8 cellular contexts compared by ENCODE assay signal in genomic region chr3:132721479-132722164, GRCh38. TPM values are rescaled to one million over a fixed set of nuclear protein-coding genes. Genes with fewer than 3 reads are reported as not detected.
DNase-seq lines count a peak whose midpoint lies in the region; ATAC-seq and TF ChIP-seq lines count a peak whose summit lies in the region.

No MANE protein-coding gene starts in this region.

- H3K4me2 ChIP-seq in Loucy (ENCODE audit: low read depth, low read length, poor library complexity, severe bottlenecking): peak overlapping the region; percentile 99

- peaks cover 16% of the 10 kb centered on the region for H4K20me1 ChIP-seq in Loucy (ENCODE audit: insufficient read depth, low read length, poor library complexity, severe bottlenecking)

- H2AFZ ChIP-seq in Loucy (ENCODE audit: low read length): peak overlapping the region; percentile 93; the same call in 1 of the 2 replicates

- H3K9me2 ChIP-seq in Loucy (replicated peaks; ENCODE audit: low read depth, low read length): no peaks in the 10 kb centered on the region

- ATAC-seq in GM21390 (IDR thresholded peaks at IDR 0.05; ENCODE audit: unreplicated experiment) (peak; percentile 23), thoracic aorta (ENCODE audit: insufficient number of reproducible peaks, low FRiP score, low read depth) (peak; percentile 16)

- DNase-seq in Calu3: peak; percentile 85
- DNase-seq in WERI-Rb-1: peak; percentile 77
- DNase-seq in endothelial cell (ENCODE audit: low spot score): peak; percentile 76
- DNase-seq in midbrain (lab: John Stamatoyannopoulos, UW): peak; percentile 41
- peak; percentile 36 for DNase-seq in thoracic aorta (ENCODE audit: low spot score)
- DNase-seq in effector CD4-positive, alpha-beta T cell: no peak

- H3K27ac Mint-ChIP-seq in Calu3 (ENCODE audit: unreplicated experiment) (peak overlapping the region; percentile 84), endothelial cell (ENCODE audit: unreplicated experiment) (peak overlapping the region; percentile 78)

- H3K4me1 Mint-ChIP-seq in Calu3 (ENCODE audit: low read depth, unreplicated experiment) (peaks cover 30% of the 10 kb centered on the region), endothelial cell (ENCODE audit: unreplicated experiment) (peaks cover 19% of the 10 kb centered on the region)

- CTCF ChIA-PET in Calu3 (lab: Charles Lee): interaction anchor here (0.6 to 1.1 kb wide), 2 partner anchors 12 to 59 kb away, joined by 3 read pairs; no protein-coding TSS in a partner anchor

- intact Hi-C loops in Calu3 (cut with micrococcal nuclease; ENCODE audit: unreplicated experiment): loop anchor here (5.0 kb wide), 1 partner anchor 851 kb away; the partner anchor contains the start of gene CDV3

- H3K36me3 Mint-ChIP-seq in Calu3 (ENCODE audit: insufficient read depth, unreplicated experiment) (peaks cover 37% of the 10 kb centered on the region), endothelial cell (ENCODE audit: low read depth, unreplicated experiment) (no peaks in the 10 kb centered on the region)

- peak overlapping the region; percentile 85 for H3K9ac ChIP-seq in Loucy (ENCODE audit: low read depth, low read length, poor library complexity, severe bottlenecking)

- peak overlapping the region; percentile 84 for H3K4me3 Mint-ChIP-seq in Calu3 (ENCODE audit: low read depth, unreplicated experiment)
- H3K4me3 Mint-ChIP-seq in endothelial cell (ENCODE audit: unreplicated experiment): peak overlapping the region; percentile 95

- H3K27ac ChIP-seq in WERI-Rb-1 (peak overlapping the region; percentile 77), thoracic aorta (peak overlapping the region; percentile 97 to 98)

- peaks cover 24% of the 10 kb centered on the region for H3K79me2 ChIP-seq in Loucy (ENCODE audit: insufficient read depth, low read length)

- no peaks in the 10 kb centered on the region for H3K27me3 ChIP-seq in Loucy (ENCODE audit: insufficient read depth, low read length, poor library complexity, severe bottlenecking)
- H3K27me3 ChIP-seq in WERI-Rb-1 (ENCODE audit: insufficient read depth, low read depth, severe bottlenecking): no peaks in the 10 kb centered on the region
- H3K27me3 ChIP-seq in thoracic aorta (replicated peaks; ENCODE audit: insufficient read depth): no peaks in the 10 kb centered on the region

- no peaks in the 10 kb centered on the region for H3K36me3 ChIP-seq in Loucy (ENCODE audit: insufficient read depth, low read length)
- H3K36me3 ChIP-seq in WERI-Rb-1: peaks cover 9% of the 10 kb centered on the region; the same call in 1 of the 2 replicates
- H3K36me3 ChIP-seq in thoracic aorta: no peaks in the 10 kb centered on the region

- H3F3A ChIP-seq in Loucy (ENCODE audit: low read depth): no peaks in the 10 kb centered on the region

- BruUV-seq in Calu3 (replicated peaks; lab: Mats Ljungman, UMichigan): TSS peak; percentile 46

- H3K9me3 Mint-ChIP-seq in Calu3 (ENCODE audit: low read depth, unreplicated experiment) (no peaks in the 10 kb centered on the region), endothelial cell (ENCODE audit: unreplicated experiment) (no peaks in the 10 kb centered on the region)

- H3K4me1 ChIP-seq in Loucy (ENCODE audit: insufficient read depth, low read length, poor library complexity, severe bottlenecking) (peaks cover 40% of the 10 kb centered on the region), thoracic aorta (ENCODE audit: control insufficient read depth in 1 of 2, low read depth in 2 of 2) (peaks cover 22 to 35% of the 10 kb centered on the region in 2 donors)

- peak; percentile 48 for TF ChIP-seq CTCF in Calu3 (IDR thresholded peaks at IDR 0.05; ENCODE audit: unreplicated experiment)
- TF ChIP-seq CTCF in Loucy (conservative IDR thresholded peaks at IDR 0.05; ENCODE audit: low read length): no peak
- 0 out of 2 replicates have a peak, but pooled peaks have one; percentile 8 for TF ChIP-seq CTCF in WERI-Rb-1 (IDR thresholded peaks at IDR 0.05; ENCODE audit: low read depth, low read length)
- peak; percentile 47 for TF ChIP-seq CTCF in endothelial cell (IDR thresholded peaks at IDR 0.05; ENCODE audit: unreplicated experiment)
- TF ChIP-seq CTCF in thoracic aorta (IDR thresholded peaks at IDR 0.05): peak; percentile 53

- H3K27me3 Mint-ChIP-seq in Calu3 (ENCODE audit: unreplicated experiment): peaks cover 2% of the 10 kb centered on the region
- H3K27me3 Mint-ChIP-seq in endothelial cell (ENCODE audit: unreplicated experiment): peaks cover 12% of the 10 kb centered on the region

- H3K4me3 ChIP-seq in Loucy (ENCODE audit: low read length, poor library complexity, severe bottlenecking): peak overlapping the region; percentile 95
- peak overlapping the region; percentile 60 for H3K4me3 ChIP-seq in WERI-Rb-1 (ENCODE audit: low read depth, low read length)
- H3K4me3 ChIP-seq in thoracic aorta: peak overlapping the region; percentile 94

- H3K9me3 ChIP-seq in Loucy (ENCODE audit: insufficient read depth, low read depth, low read length) (no peaks in the 10 kb centered on the region), WERI-Rb-1 (ENCODE audit: severe bottlenecking) (no peaks in the 10 kb centered on the region), thoracic aorta (no peaks in the 10 kb centered on the region)

RNA-seq across cellular contexts. Expression of gene NPHP3, which starts 0.6 kb away (rescaled TPM):
- total RNA-seq in Calu3 (2022) (34.4 and 40.3 TPM in 2 replicates), endothelial cell (ENCODE audit: unreplicated experiment) (30.0 TPM), thoracic aorta (10 to 100 TPM; 36.3 to 99.7 TPM)
